1 cellular context compared by ENCODE assay signal in genomic region chr9:133505901-133506652, GRCh38.
TF ChIP-seq lines count a peak whose summit lies in the region.

No MANE protein-coding gene starts in this region.

TF ChIP-seq in K562, 482 proteins besides CTCF, POLR2A, EP300 and RAD21 (continues in another document):
- TF ChIP-seq MTA2 (IDR thresholded peaks at IDR 0.05; ENCODE audit: low read depth) (peak; percentile 70), MYNN (IDR thresholded peaks at IDR 0.05) (0 out of 2 replicates have a peak, but pooled peaks have one; percentile 57), MYNN (CRISPR knock-in tag; IDR thresholded peaks at IDR 0.05) (no peak), SMAD1 (IDR thresholded peaks at IDR 0.05; ENCODE audit: low read depth, low read length, partially characterized antibody) (no peak), CREB1 (IDR thresholded peaks at IDR 0.05) (no peak; the same call in 1 of the 2 replicates), CREB1 (CRISPR knock-in tag; IDR thresholded peaks at IDR 0.05) (peak; percentile 33; the same call in 1 of the 2 replicates), ETV5 (CRISPR knock-in tag; IDR thresholded peaks at IDR 0.05; ENCODE audit: low read depth) (no peak), CCNT2 (IDR thresholded peaks at IDR 0.05; ENCODE audit: borderline replicate concordance, extremely low read depth, insufficient read length, low read depth, low read length) (peak; percentile 45), TCF7 (IDR thresholded peaks at IDR 0.05; ENCODE audit: borderline replicate concordance) (0 out of 2 replicates have a peak, but pooled peaks have one; percentile 47), PCBP1 (IDR thresholded peaks at IDR 0.05; ENCODE audit: low read depth, low read length, poor library complexity, severe bottlenecking) (peak; percentile 53), ZNF395 (CRISPR knock-in tag; IDR thresholded peaks at IDR 0.05) (peak; percentile 54; the same call in 1 of the 2 replicates), SNAPC5 (CRISPR knock-in tag; IDR thresholded peaks at IDR 0.05) (no peak), HMGN3 (IDR thresholded peaks at IDR 0.05; ENCODE audit: borderline replicate concordance, extremely low read depth, insufficient read length, low read depth, low read length) (peak; percentile 73), NFIC (IDR thresholded peaks at IDR 0.05) (peak; percentile 68), RNF2 (IDR thresholded peaks at IDR 0.05) (peak; percentile 64; the same call in 1 of the 2 replicates), CBFA2T3 (IDR thresholded peaks at IDR 0.05) (peak; percentile 89), MBD2 (IDR thresholded peaks at IDR 0.05; ENCODE audit: borderline replicate concordance, low read depth) (0 out of 2 replicates have a peak, but pooled peaks have one; percentile 17), SPI1 (IDR thresholded peaks at IDR 0.05; ENCODE audit: borderline replicate concordance, low read depth, low read length) (peak; percentile 19; the same call in 1 of the 2 replicates), GATA2 (CRISPR knock-in tag; IDR thresholded peaks at IDR 0.05) (peak; percentile 90), RCOR1 (IDR thresholded peaks at IDR 0.05; ENCODE audit: borderline replicate concordance in 1 of 2, low read depth in 2 of 2, low read length in 2 of 2) (0 out of 4 replicates have a peak, but pooled peaks of 1 of the 2 experiments have one; percentile 50), CXXC5 (CRISPR knock-in tag; IDR thresholded peaks at IDR 0.05) (peak; percentile 77), MAX (CRISPR knock-in tag; IDR thresholded peaks at IDR 0.05) (0 out of 2 replicates have a peak, but pooled peaks have one; percentile 41), CBFA2T2 (conservative IDR thresholded peaks at IDR 0.05) (peak; percentile 82), SP1 (CRISPR knock-in tag; IDR thresholded peaks at IDR 0.05) (no peak), ZNF175 (CRISPR knock-in tag; IDR thresholded peaks at IDR 0.05; ENCODE audit: low read depth) (0 out of 2 replicates have a peak, but pooled peaks have one; percentile 29), HMGXB4 (CRISPR knock-in tag; IDR thresholded peaks at IDR 0.05) (no peak), ARID2 (IDR thresholded peaks at IDR 0.05) (no peak), ZMIZ1 (IDR thresholded peaks at IDR 0.05; ENCODE audit: low read depth in 2 of 2, low read length in 2 of 2) (peak in 1 of 2 experiments; percentile 71; a peak in 2 of 4 replicates), TRIM24 (IDR thresholded peaks at IDR 0.05) (0 out of 4 replicates have a peak, but pooled peaks of 1 of the 2 experiments have one; percentile 23), ZNF668 (CRISPR knock-in tag; IDR thresholded peaks at IDR 0.05) (no peak), CBFB (CRISPR knock-in tag; IDR thresholded peaks at IDR 0.05) (peak; percentile 64; the same call in 1 of the 2 replicates), RBFOX2 (IDR thresholded peaks at IDR 0.05; ENCODE audit: low read depth, low read length) (0 out of 2 replicates have a peak, but pooled peaks have one; percentile 19), BHLHE40 (IDR thresholded peaks at IDR 0.05; ENCODE audit: low read length) (0 out of 2 replicates have a peak, but pooled peaks have one; percentile 21), NR2F6 (CRISPR knock-in tag; IDR thresholded peaks at IDR 0.05) (no peak), IRF9 (tag; IDR thresholded peaks at IDR 0.05) (no peak), CTBP1 (IDR thresholded peaks at IDR 0.05; ENCODE audit: borderline replicate concordance) (0 out of 2 replicates have a peak, but pooled peaks have one; percentile 29), CREM (IDR thresholded peaks at IDR 0.05; ENCODE audit: low read depth) (peak; percentile 46), E2F6 (IDR thresholded peaks at IDR 0.05; ENCODE audit: borderline replicate concordance in 1 of 2, extremely low read depth in 1 of 2, insufficient read depth in 1 of 2, insufficient read length in 1 of 2, low read depth in 1 of 2, low read length in 1 of 2, poor library complexity in 1 of 2, severe bottlenecking in 1 of 2) (peak in 1 of 2 experiments; percentile 59), MTA3 (IDR thresholded peaks at IDR 0.05; ENCODE audit: borderline replicate concordance) (peak; percentile 39; the same call in 1 of the 2 replicates), TBP (optimal IDR thresholded peaks at IDR 0.05; ENCODE audit: low read depth, low read length) (peak; percentile 29), SMAD4 (CRISPR knock-in tag; conservative IDR thresholded peaks at IDR 0.05) (peak; percentile 81), BCOR (IDR thresholded peaks at IDR 0.05) (0 out of 2 replicates have a peak, but pooled peaks have one; percentile 58), MAZ (CRISPR knock-in tag; conservative IDR thresholded peaks at IDR 0.05 in 1 of 2, IDR thresholded peaks at IDR 0.05 in 1 of 2) (0 out of 4 replicates have a peak, but pooled peaks have one; percentile 27 to 37), MEF2D (tag; conservative IDR thresholded peaks at IDR 0.05; ENCODE audit: low read depth) (0 out of 2 replicates have a peak, but pooled peaks have one; percentile 16), DPF2 (IDR thresholded peaks at IDR 0.05) (peak; percentile 60; the same call in 1 of the 2 replicates), GATAD2B (IDR thresholded peaks at IDR 0.05; ENCODE audit: borderline replicate concordance) (no peak), ZNF431 (CRISPR knock-in tag; IDR thresholded peaks at IDR 0.05) (no peak), ATF1 (CRISPR knock-in tag; IDR thresholded peaks at IDR 0.05) (no peak), ATF1 (tag; IDR thresholded peaks at IDR 0.05) (0 out of 2 replicates have a peak, but pooled peaks have one; percentile 22), NR2C1 (IDR thresholded peaks at IDR 0.05) (no peak), NR2C1 (tag; IDR thresholded peaks at IDR 0.05) (no peak), VEZF1 (CRISPR knock-in tag; IDR thresholded peaks at IDR 0.05) (peak; percentile 75), SMARCA4 (IDR thresholded peaks at IDR 0.05) (peak; percentile 46), TFAP4 (CRISPR knock-in tag; IDR thresholded peaks at IDR 0.05; ENCODE audit: borderline replicate concordance) (peak; percentile 76), STAT5A (IDR thresholded peaks at IDR 0.05; ENCODE audit: borderline replicate concordance, low read length) (peak; percentile 42; the same call in 1 of the 2 replicates), KDM4B (IDR thresholded peaks at IDR 0.05; ENCODE audit: borderline replicate concordance in 2 of 2, low read depth in 1 of 2) (0 out of 4 replicates have a peak, but pooled peaks of 1 of the 2 experiments have one; percentile 29), TCF3 (CRISPR knock-in tag; IDR thresholded peaks at IDR 0.05) (peak; percentile 92), SMARCE1 (IDR thresholded peaks at IDR 0.05) (peak; percentile 70), UBTF (IDR thresholded peaks at IDR 0.05; ENCODE audit: borderline replicate concordance in 1 of 2, low read depth in 2 of 2, low read length in 2 of 2) (peak; percentile 85; a peak in 3 of 4 replicates), CHD4 (IDR thresholded peaks at IDR 0.05; ENCODE audit: insufficient read depth, insufficient replicate concordance, low read depth, low read length, poor library complexity, severe bottlenecking) (no peak), ARID1B (IDR thresholded peaks at IDR 0.05) (peak; percentile 85)
